Comparison of ENCODE assay signal across 22 cellular contexts in the genomic region with DNA sequence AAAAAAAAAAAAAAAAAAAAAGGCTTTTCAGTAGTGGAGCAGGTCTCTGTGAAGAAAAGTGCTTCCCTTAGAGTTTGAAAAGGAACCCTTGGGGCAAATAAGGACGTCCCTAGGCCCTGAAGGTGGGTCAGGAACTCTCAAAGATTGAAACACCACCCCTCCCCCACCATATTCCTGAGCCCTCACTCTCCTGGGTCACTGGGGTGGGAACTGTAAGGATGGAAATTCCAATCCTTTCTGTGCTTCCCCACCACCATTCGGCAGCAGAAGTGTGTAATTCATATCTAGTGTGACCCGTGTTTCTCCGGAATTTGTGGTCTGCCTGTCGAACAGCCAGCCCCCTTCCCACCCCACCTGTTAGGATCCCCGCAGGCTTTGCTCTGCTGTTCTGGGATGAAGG. TPM values are rescaled to one million over a fixed set of nuclear protein-coding genes. Genes with fewer than 3 reads are reported as not detected.
DNase-seq lines count a peak whose midpoint lies in the region; TF ChIP-seq lines count a peak whose summit lies in the region.
"Had no signal": no experiment of that assay in that cellular context is flagged by ENCODE, and none has a peak within 500 bp of the region (broad histone marks: within the 10 kb centered on the region; RNA-seq: fewer than 3 reads in every experiment).

No MANE protein-coding gene starts in this region.

- H3K79me2 ChIP-seq in OCI-LY7 (ENCODE audit: insufficient read depth, low read depth, low read length): peaks cover 83% of the 10 kb centered on the region

- TF ChIP-seq CTCF in OCI-LY7 (conservative IDR thresholded peaks at IDR 0.05; ENCODE audit: low read length) (no peak), endodermal cell (conservative IDR thresholded peaks at IDR 0.05) (no peak), ascending aorta (IDR thresholded peaks at IDR 0.05) (no peak), GM10248 (IDR thresholded peaks at IDR 0.05; ENCODE audit: control extremely low read depth, extremely low read depth, low read depth, missing control alignments) (no peak)

- BruUV-seq in OCI-LY7 (replicated peaks; lab: Mats Ljungman, UMichigan): no TSS peak

- H3K4me1 Mint-ChIP-seq in activated CD4-positive, alpha-beta T cell treated with anti-CD3 and anti-CD28 coated beads, Interleukin-2, amount 10 ng/mL, durations not matched to agents 24 days and 14 days: peaks cover 20% of the 10 kb centered on the region
- H3K4me1 Mint-ChIP-seq in endodermal cell: peaks cover 40% of the 10 kb centered on the region

- peak overlapping the region; percentile 27 for H3K4me3 ChIP-seq in OCI-LY7 (ENCODE audit: low read depth, low read length, poor library complexity, severe bottlenecking)
- no peak overlapping the region for H3K4me3 ChIP-seq in endodermal cell (ENCODE audit: low read length)
- H3K4me3 ChIP-seq in ascending aorta: no peak overlapping the region
- H3K4me3 ChIP-seq: K562, PC-9 had no signal

- H3K27ac Mint-ChIP-seq in activated CD4-positive, alpha-beta T cell treated with anti-CD3 and anti-CD28 coated beads, Interleukin-2, amount 10 ng/mL, durations not matched to agents 24 days and 14 days: no peak overlapping the region
- no peak overlapping the region for H3K27ac Mint-ChIP-seq in endodermal cell
- H3K27ac Mint-ChIP-seq: CD4-positive, alpha-beta T cell had no signal

- H3K27me3 Mint-ChIP-seq in activated CD4-positive, alpha-beta T cell treated with anti-CD3 and anti-CD28 coated beads, Interleukin-2, amount 10 ng/mL, durations not matched to agents 24 days and 14 days: no peaks in the 10 kb centered on the region
- peaks cover 22% of the 10 kb centered on the region for H3K27me3 Mint-ChIP-seq in endodermal cell (ENCODE audit: insufficient read depth)
- H3K27me3 Mint-ChIP-seq: CD4-positive, alpha-beta T cell had no signal

- CTCF ChIA-PET in OCI-LY7 (lab: Charles Lee; ENCODE audit: unreplicated experiment) (interaction anchor here (1.0 to 1.5 kb wide), 2 partner anchors 11 to 139 kb away, joined by 3 read pairs; no protein-coding TSS in a partner anchor), GM10248 (lab: Yijun Ruan, JAX) (interaction anchor here (1.3 to 3.7 kb wide), 8 partner anchors 8 to 40 kb away, joined by 3 to 27 read pairs (median 6); no protein-coding TSS in a partner anchor)

- WGBS in endodermal cell (ENCODE audit: insufficient coverage in 1 of 2, insufficient read length in 1 of 2), 2 experiments: 86% methylated on average over 6 of the region's 6 CpGs; no CpG with 5 or more reads in 1 of the 2 experiments

- H3K9ac ChIP-seq in endodermal cell (ENCODE audit: extremely low read depth, low read length, poor library complexity, severe bottlenecking): no peak overlapping the region

- DNase-seq in activated CD4-positive, alpha-beta T cell treated with anti-CD3 and anti-CD28 coated beads, Interleukin-2, amount 10 ng/mL, durations not matched to agents 24 days and 14 days: peak; percentile 40
- DNase-seq in activated CD4-positive, alpha-beta T cell treated with anti-CD3 and anti-CD28 coated beads for 1 hour: no peak
- no peak for DNase-seq in OCI-LY7 (ENCODE audit: low spot score)
- peak; percentile 41 for DNase-seq in endodermal cell
- no peak for DNase-seq in ascending aorta (ENCODE audit: low spot score in 2 of 2)
- DNase-seq in NCI-H2196 (lab: John Stamatoyannopoulos, UW; ENCODE audit: unreplicated experiment): no peak
- no peak for DNase-seq in GM10248 (ENCODE audit: extremely low spot score)
- DNase-seq: BE2C; CD4-positive, alpha-beta T cell; Kasumi-1; NCI-H1092 treated with DMSO at 0.1 percent for 48 hours; NCI-H1436; NCI-H187; NCI-H2081 treated with DMSO at 0.1 percent for 48 hours; NCI-H2171; NCI-H345; NCI-H510A treated with DMSO at 0.1 percent for 48 hours; NCI-H748 treated with DMSO at 0.1 percent for 48 hours; PC-9; SHP77 had no signal

- H3K4me3 Mint-ChIP-seq in activated CD4-positive, alpha-beta T cell treated with anti-CD3 and anti-CD28 coated beads, Interleukin-2, amount 10 ng/mL, durations not matched to agents 24 days and 14 days: no peak overlapping the region
- no peak overlapping the region for H3K4me3 Mint-ChIP-seq in endodermal cell
- H3K4me3 Mint-ChIP-seq: CD4-positive, alpha-beta T cell had no signal

- H3K4me1 ChIP-seq in OCI-LY7 (ENCODE audit: insufficient read depth, low read length, poor library complexity, severe bottlenecking) (peaks cover 24% of the 10 kb centered on the region), endodermal cell (ENCODE audit: control insufficient read depth, insufficient read depth, low read length) (peaks cover 11% of the 10 kb centered on the region), ascending aorta (no peaks in the 10 kb centered on the region)

- no peaks in the 10 kb centered on the region for H3K9me2 ChIP-seq in OCI-LY7 (ENCODE audit: insufficient read depth, low read length)

- H3K9me3 ChIP-seq in OCI-LY7 (ENCODE audit: low read length): no peaks in the 10 kb centered on the region
- peaks cover 11% of the 10 kb centered on the region for H3K9me3 ChIP-seq in endodermal cell (ENCODE audit: control insufficient read depth, low read length)
- H3K9me3 ChIP-seq in ascending aorta: no peaks in the 10 kb centered on the region
- H3K9me3 ChIP-seq: BE2C had no signal

- no peak overlapping the region for H3K27ac ChIP-seq in OCI-LY7 (ENCODE audit: low read depth, low read length, poor library complexity, severe bottlenecking)
- no peak overlapping the region for H3K27ac ChIP-seq in endodermal cell (ENCODE audit: low read depth, low read length)
- no peak overlapping the region for H3K27ac ChIP-seq in ascending aorta
- H3K27ac ChIP-seq: 22Rv1, PC-9 had no signal

- H2AFZ ChIP-seq in OCI-LY7 (ENCODE audit: low read length): no peak overlapping the region
- H2AFZ ChIP-seq: PC-9 had no signal

- peaks cover 56% of the 10 kb centered on the region for H4K20me1 ChIP-seq in OCI-LY7 (ENCODE audit: insufficient read depth, low read length)

- peak overlapping the region; percentile 57 for H3K4me2 ChIP-seq in OCI-LY7 (ENCODE audit: low read length)
- H3K4me2 ChIP-seq: PC-9 had no signal

- POLR2A ChIA-PET in OCI-LY7 (lab: Charles Lee) (interaction anchor here (0.6 to 2.2 kb wide), 8 partner anchors 9 to 203 kb away, joined by 3 to 11 read pairs (median 4); no protein-coding TSS in a partner anchor), GM10248 (lab: Yijun Ruan, JAX) (interaction anchor here (0.8 to 1.3 kb wide), 2 partner anchors 13 to 14 kb away, joined by 4 to 5 read pairs; no protein-coding TSS in a partner anchor)

- peaks cover 6% of the 10 kb centered on the region for H3K9me3 Mint-ChIP-seq in activated CD4-positive, alpha-beta T cell treated with anti-CD3 and anti-CD28 coated beads, Interleukin-2, amount 10 ng/mL, durations not matched to agents 24 days and 14 days
- peaks cover 8% of the 10 kb centered on the region for H3K9me3 Mint-ChIP-seq in endodermal cell
- H3K9me3 Mint-ChIP-seq: CD4-positive, alpha-beta T cell had no signal

- intact Hi-C loops in activated CD4-positive, alpha-beta T cell treated with anti-CD3 and anti-CD28 coated beads, Interleukin-2, amount 10 ng/mL, durations not matched to agents 24 days and 14 days (cut with micrococcal nuclease): no loop called here
- intact Hi-C loops in OCI-LY7 (cut with micrococcal nuclease; ENCODE audit: unreplicated experiment) (loop anchor here (10.0 kb wide), 2 partner anchors 654 to 1796 kb away; a partner anchor contains a TSS), ascending aorta (cut with DNase I) (no loop called here)

- H3K27me3 ChIP-seq in endodermal cell (ENCODE audit: control insufficient read depth, insufficient read depth, low read length, poor library complexity, severe bottlenecking) (no peaks in the 10 kb centered on the region), ascending aorta (no peaks in the 10 kb centered on the region)
- H3K27me3 ChIP-seq: BE2C had no signal

- H3K36me3 Mint-ChIP-seq in activated CD4-positive, alpha-beta T cell treated with anti-CD3 and anti-CD28 coated beads, Interleukin-2, amount 10 ng/mL, durations not matched to agents 24 days and 14 days (ENCODE audit: low read depth): peaks cover 4% of the 10 kb centered on the region
- peaks cover 14% of the 10 kb centered on the region for H3K36me3 Mint-ChIP-seq in endodermal cell (ENCODE audit: low read depth)

- H3K36me3 ChIP-seq in OCI-LY7 (ENCODE audit: insufficient read depth, low read length): no peaks in the 10 kb centered on the region; the same call in 1 of the 2 replicates
- no peaks in the 10 kb centered on the region for H3K36me3 ChIP-seq in endodermal cell (ENCODE audit: control insufficient read depth, insufficient read depth, low read length)
- no peaks in the 10 kb centered on the region for H3K36me3 ChIP-seq in ascending aorta
- H3K36me3 ChIP-seq: BE2C had no signal

RNA-seq across cellular contexts. Expression of a gene that starts 12.3 kb away (rescaled TPM):
- total RNA-seq in activated CD4-positive, alpha-beta T cell treated with anti-CD3 and anti-CD28 coated beads, Interleukin-2, amount 10 ng/mL, durations not matched to agents 24 days and 14 days: 23.4 and 24.4 TPM in 2 replicates
- total RNA-seq in OCI-LY7 (2014; rRNA removed; shearing (Covaris generic)): 33.6 and 51.4 TPM in 2 replicates
- 68.4 and 76.4 TPM in 2 replicates for total RNA-seq in OCI-LY7 (2022)
- total RNA-seq in endodermal cell: 10 to 100 TPM; 55.1 to 58.2 TPM
- polyA plus RNA-seq in endodermal cell (2013, experiment 1 of 2): 36.5 TPM
- 33.5 TPM for polyA plus RNA-seq in endodermal cell (2013, experiment 2 of 2)
- total RNA-seq in ascending aorta: 73.7 TPM

Comparison
In these comparisons a context has a peak if more than half of its experiments do, and no peak if none do; other contexts are left out.
1. DNase-seq: peak in activated CD4-positive, alpha-beta T cell treated with anti-CD3 and anti-CD28 coated beads, Interleukin-2, amount 10 ng/mL, durations not matched to agents 24 days and 14 days (single experiment) and endodermal cell (single experiment); none in activated CD4-positive, alpha-beta T cell treated with anti-CD3 and anti-CD28 coated beads for 1 hour (single experiment), OCI-LY7 (single experiment), ascending aorta (0 of 2), NCI-H2196 (single experiment) and GM10248 (single experiment).